ENCODE assay signal across 16 cellular contexts in genomic region chr12:121523741-121524140, GRCh38. TPM values are rescaled to one million over a fixed set of nuclear protein-coding genes. Genes with fewer than 3 reads are reported as not detected.
DNase-seq lines count a peak whose midpoint lies in the region; ATAC-seq and TF ChIP-seq lines count a peak whose summit lies in the region.
"Had no signal": no experiment of that assay in that cellular context is flagged by ENCODE, and none has a peak within 500 bp of the region (broad histone marks: within the 10 kb centered on the region; RNA-seq: fewer than 3 reads in every experiment).

No MANE protein-coding gene starts in this region.

- peak; percentile 38 for ATAC-seq in HG03280 (IDR thresholded peaks at IDR 0.05; ENCODE audit: unreplicated experiment)
- no peak for ATAC-seq in GM21423 (IDR thresholded peaks at IDR 0.05; ENCODE audit: unreplicated experiment)
- ATAC-seq: naive thymus-derived CD8-positive, alpha-beta T cell had no signal

- no peak for TF ChIP-seq CTCF in Calu3 (IDR thresholded peaks at IDR 0.05; ENCODE audit: unreplicated experiment)

- CTCF ChIA-PET in Calu3 (lab: Charles Lee) = no interaction called here

- no peaks in the 10 kb centered on the region for H3K4me1 Mint-ChIP-seq in Calu3 (ENCODE audit: low read depth, unreplicated experiment)

- BruUV-seq in Calu3 (replicated peaks; lab: Mats Ljungman, UMichigan) = no TSS peak

- no peak overlapping the region for H3K27ac Mint-ChIP-seq in Calu3 (ENCODE audit: unreplicated experiment)

- H3K9me3 Mint-ChIP-seq in Calu3 (ENCODE audit: low read depth, unreplicated experiment) = no peaks in the 10 kb centered on the region
- H3K9me3 Mint-ChIP-seq: naive thymus-derived CD8-positive, alpha-beta T cell had no signal

- no peaks in the 10 kb centered on the region for H3K36me3 Mint-ChIP-seq in Calu3 (ENCODE audit: insufficient read depth, unreplicated experiment)

- no peak overlapping the region for H3K4me3 Mint-ChIP-seq in Calu3 (ENCODE audit: low read depth, unreplicated experiment)
- H3K4me3 Mint-ChIP-seq: naive thymus-derived CD8-positive, alpha-beta T cell had no signal

- DNase-seq in NCI-H2107 (lab: John Stamatoyannopoulos, UW) (peak; percentile 14), NCI-H2107 treated with DMSO at 0.1 percent for 48 hours (lab: John Stamatoyannopoulos, UW; ENCODE audit: unreplicated experiment) (no peak), germinal center (ENCODE audit: low spot score) (peak; percentile 54), Calu3 (no peak)
- DNase-seq in stimulated activated CD4-positive, alpha-beta T cell treated with anti-CD3 and anti-CD28 coated beads, Interleukin-4, amount 100 ng/mL, for 24 hours = no peak
- DNase-seq: activated CD4-positive, alpha-beta T cell treated with anti-CD3 and anti-CD28 coated beads, Interleukin-2, amount 50 U/mL, for 1 hour; activated effector memory CD4-positive, alpha-beta T cell treated with anti-CD3 and anti-CD28 coated beads, Interleukin-2, amount 50 U/mL, for 16 hours; cerebellar nuclear complex; DMS79 treated with DMSO at 0.1 percent for 48 hours; naive thymus-derived CD8-positive, alpha-beta T cell; NCI-H1436 treated with DMSO at 0.1 percent for 48 hours; SK-N-SH had no signal

- intact Hi-C loops in Calu3 (cut with micrococcal nuclease; ENCODE audit: unreplicated experiment) = no loop called here

- no peaks in the 10 kb centered on the region for H3K27me3 Mint-ChIP-seq in Calu3 (ENCODE audit: unreplicated experiment)
- H3K27me3 Mint-ChIP-seq: naive thymus-derived CD8-positive, alpha-beta T cell had no signal

- H3K27ac ChIP-seq in temporal lobe (ENCODE audit: low read depth, low read length) = peak overlapping the region; percentile 89
- H3K27ac ChIP-seq: 22Rv1 had no signal

RNA-seq across cellular contexts. Expression of gene KDM2B, which starts 57.1 kb away (rescaled TPM):
- total RNA-seq in temporal lobe = 65.6 TPM
- total RNA-seq in Calu3 (2022) = 23.8 and 24.7 TPM in 2 replicates

Comparison
In these comparisons a context has a peak if more than half of its experiments do, and no peak if none do; other contexts are left out.
1. DNase-seq: peak in NCI-H2107 (single experiment) and germinal center (single experiment); none in NCI-H2107 treated with DMSO at 0.1 percent for 48 hours (single experiment), stimulated activated CD4-positive, alpha-beta T cell treated with anti-CD3 and anti-CD28 coated beads, Interleukin-4, amount 100 ng/mL, for 24 hours (single experiment) and Calu3 (single experiment).